In the genomic region with DNA sequence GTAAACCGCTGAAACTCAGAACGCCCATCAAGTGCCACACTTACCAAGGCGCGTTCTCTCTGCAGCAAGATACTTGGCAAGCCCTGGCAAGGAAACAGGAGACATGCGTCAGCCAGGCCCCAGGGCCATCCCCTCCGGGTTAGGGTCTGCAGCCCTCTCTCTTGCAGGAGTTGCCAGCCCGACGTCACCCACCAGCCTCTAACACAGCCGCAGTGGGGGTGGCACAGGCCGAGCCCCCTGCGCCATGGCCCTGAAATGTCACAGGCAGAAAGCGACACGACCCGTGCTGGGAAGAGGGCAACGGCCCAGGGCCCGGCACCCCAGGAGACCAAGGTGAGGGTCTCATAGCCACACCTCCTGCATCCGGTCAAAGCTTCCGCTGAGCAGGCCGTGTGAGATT, we compare ENCODE assay signal across 26 cellular contexts.
"Had no signal": no experiment of that assay in that cellular context is flagged by ENCODE, and none has a peak within 500 bp of the region (broad histone marks: within the 10 kb centered on the region; RNA-seq: fewer than 3 reads in every experiment).

No MANE protein-coding gene starts in this region.

- H3K27ac Mint-ChIP-seq: dendritic cell treated with granulocyte-macrophage colony-stimulating factor and Interleukin-4, amounts not matched to agents 40 ng/mL and 50 ng/mL, for 4 days; endodermal cell; naive thymus-derived CD8-positive, alpha-beta T cell; nephron progenitor cell had no signal

- H3K27ac ChIP-seq: epithelial cell of prostate, gastrocnemius medialis, heart right ventricle, psoas muscle, skin epidermis, spleen, suprapubic skin, transverse colon, upper lobe of right lung, uterus had no signal

- H3K9me3 ChIP-seq: gastrocnemius medialis, heart right ventricle, psoas muscle, spleen, suprapubic skin, transverse colon, upper lobe of right lung, uterus had no signal

- H3K4me1 ChIP-seq: gastrocnemius medialis, heart right ventricle, psoas muscle, spleen, suprapubic skin, transverse colon, upper lobe of right lung, uterus had no signal

- ATAC-seq: esophagus mucosa; gastrocnemius medialis; heart right ventricle; naive thymus-derived CD8-positive, alpha-beta T cell; psoas muscle; right cardiac atrium; stimulated activated naive CD8-positive, alpha-beta T cell treated with anti-CD3 and anti-CD28 coated beads, Interleukin-15, amount 100 ng/mL, for 72 hours; upper lobe of right lung had no signal

- H3K4me1 Mint-ChIP-seq: endodermal cell; nephron progenitor cell; stimulated activated naive CD8-positive, alpha-beta T cell treated with anti-CD3 and anti-CD28 coated beads, Interleukin-15, amount 100 ng/mL, for 72 hours had no signal

- DNase-seq: effector CD8-positive, alpha-beta T cell; endodermal cell; foreskin fibroblast; gastrocnemius medialis; heart right ventricle; hippocampal formation; mesendoderm; naive thymus-derived CD8-positive, alpha-beta T cell; nephron progenitor cell; nucleus accumbens; psoas muscle; spleen; stimulated activated CD4-positive, alpha-beta T cell treated with anti-CD3 and anti-CD28 coated beads, Interleukin-2, amount 100 ng/mL, for 48 hours; stimulated activated naive CD4-positive, alpha-beta T cell; stimulated activated naive CD8-positive, alpha-beta T cell treated with anti-CD3 and anti-CD28 coated beads, Interleukin-15, amount 100 ng/mL, for 72 hours; transverse colon; upper lobe of right lung; uterus had no signal

- H3K36me3 ChIP-seq: uterus had no signal

- H3K27me3 Mint-ChIP-seq: dendritic cell treated with granulocyte-macrophage colony-stimulating factor and Interleukin-4, amounts not matched to agents 40 ng/mL and 50 ng/mL, for 4 days; naive thymus-derived CD8-positive, alpha-beta T cell; stimulated activated naive CD8-positive, alpha-beta T cell treated with anti-CD3 and anti-CD28 coated beads, Interleukin-15, amount 100 ng/mL, for 72 hours had no signal

- H3K9me3 Mint-ChIP-seq: dendritic cell treated with granulocyte-macrophage colony-stimulating factor and Interleukin-4, amounts not matched to agents 40 ng/mL and 50 ng/mL, for 4 days; endodermal cell; naive thymus-derived CD8-positive, alpha-beta T cell; nephron progenitor cell; stimulated activated naive CD8-positive, alpha-beta T cell treated with anti-CD3 and anti-CD28 coated beads, Interleukin-15, amount 100 ng/mL, for 72 hours had no signal

- H3K4me3 ChIP-seq: gastrocnemius medialis, heart right ventricle, psoas muscle, skin epidermis, spleen, suprapubic skin, transverse colon, upper lobe of right lung, uterus had no signal

- FAIRE-seq: colon, islet of Langerhans had no signal

- H3K4me3 Mint-ChIP-seq: dendritic cell treated with granulocyte-macrophage colony-stimulating factor and Interleukin-4, amounts not matched to agents 40 ng/mL and 50 ng/mL, for 4 days; endodermal cell; naive thymus-derived CD8-positive, alpha-beta T cell; nephron progenitor cell; stimulated activated naive CD8-positive, alpha-beta T cell treated with anti-CD3 and anti-CD28 coated beads, Interleukin-15, amount 100 ng/mL, for 72 hours had no signal

- H3K27me3 ChIP-seq: gastrocnemius medialis, heart right ventricle, spleen, suprapubic skin, transverse colon, upper lobe of right lung, uterus had no signal
